In the genomic region with DNA sequence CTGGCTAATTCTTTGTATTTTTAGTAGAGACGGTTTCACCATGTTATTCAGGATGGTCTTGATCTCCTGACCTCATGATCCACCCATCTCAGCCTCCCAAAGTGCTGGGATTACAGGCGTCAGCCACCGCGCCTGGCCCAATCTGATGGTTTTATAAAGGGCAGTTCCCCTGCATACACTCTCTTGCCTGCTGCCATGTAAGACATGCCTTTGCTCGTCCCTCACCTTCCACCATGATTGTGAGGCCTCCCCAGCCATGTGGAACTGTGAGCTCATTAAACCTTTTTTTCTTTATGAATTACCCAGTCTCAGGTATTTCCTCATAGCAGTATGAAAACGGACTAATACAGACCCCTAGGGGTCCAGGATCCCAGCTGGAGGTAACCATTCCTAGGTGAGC, we compare ENCODE assay signal across 14 cellular contexts. TPM values are rescaled to one million over a fixed set of nuclear protein-coding genes. Genes with fewer than 3 reads are reported as not detected.
"Had no signal": no experiment of that assay in that cellular context is flagged by ENCODE, and none has a peak within 500 bp of the region (broad histone marks: within the 10 kb centered on the region; RNA-seq: fewer than 3 reads in every experiment).

No MANE protein-coding gene starts in this region.

RNA-seq across cellular contexts. Expression of gene ACE, which starts 8.8 kb away (rescaled TPM):
- total RNA-seq: activated naive CD8-positive, alpha-beta T cell treated with anti-CD3 and anti-CD28 coated beads for 36 hours; activated T-helper 2 cell treated with anti-CD3 and anti-CD28 coated beads, Interferon-gamma antibody, Interleukin-2, Interleukin-4, amounts not matched to agents 10 μg/mL and 5 μg/mL and 100 μg/mL, durations not matched to agents 14 hours and 24 hours and 36 hours; bronchial epithelial cell had no signal

RNA-seq across cellular contexts. Expression of gene KCNH6, which starts 55.1 kb away (rescaled TPM):
- total RNA-seq: activated naive CD4-positive, alpha-beta T cell treated with anti-CD3 and anti-CD28 coated beads for 36 hours; activated naive CD8-positive, alpha-beta T cell treated with anti-CD3 and anti-CD28 coated beads for 36 hours; activated naive CD8-positive, alpha-beta T cell treated with anti-CD3 and anti-CD28 coated beads, Interleukin-2, amount 10 ng/mL, durations not matched to agents 7 days and 5 days; activated T-cell treated with anti-CD3 and anti-CD28 coated beads, Interleukin-2, amount 50 U/mL, for 4 hours; activated T-cell treated with anti-CD3 and anti-CD28 coated beads, Interleukin-2, amount 50 U/mL, for 72 hours; activated T-helper 1 cell treated with anti-CD3 and anti-CD28 coated beads, Interleukin-12 subunit alpha, Interleukin-12 subunit beta, Interleukin-2, Interleukin-4 antibody, amounts not matched to agents 30 ng/mL and 10 ng/mL and 1 ng/mL, durations not matched to agents 14 hours and 24 hours and 36 hours; activated T-helper 2 cell treated with anti-CD3 and anti-CD28 coated beads, Interferon-gamma antibody, Interleukin-2, Interleukin-4, amounts not matched to agents 10 μg/mL and 5 μg/mL and 100 μg/mL, durations not matched to agents 14 hours and 24 hours and 36 hours; aorta; ascending aorta; astrocyte; breast epithelium; bronchial epithelial cell; cardiac septum; chondrocyte had no signal
- polyA plus RNA-seq: aorta had no signal
